8 cellular contexts compared by ENCODE assay signal in the genomic region with DNA sequence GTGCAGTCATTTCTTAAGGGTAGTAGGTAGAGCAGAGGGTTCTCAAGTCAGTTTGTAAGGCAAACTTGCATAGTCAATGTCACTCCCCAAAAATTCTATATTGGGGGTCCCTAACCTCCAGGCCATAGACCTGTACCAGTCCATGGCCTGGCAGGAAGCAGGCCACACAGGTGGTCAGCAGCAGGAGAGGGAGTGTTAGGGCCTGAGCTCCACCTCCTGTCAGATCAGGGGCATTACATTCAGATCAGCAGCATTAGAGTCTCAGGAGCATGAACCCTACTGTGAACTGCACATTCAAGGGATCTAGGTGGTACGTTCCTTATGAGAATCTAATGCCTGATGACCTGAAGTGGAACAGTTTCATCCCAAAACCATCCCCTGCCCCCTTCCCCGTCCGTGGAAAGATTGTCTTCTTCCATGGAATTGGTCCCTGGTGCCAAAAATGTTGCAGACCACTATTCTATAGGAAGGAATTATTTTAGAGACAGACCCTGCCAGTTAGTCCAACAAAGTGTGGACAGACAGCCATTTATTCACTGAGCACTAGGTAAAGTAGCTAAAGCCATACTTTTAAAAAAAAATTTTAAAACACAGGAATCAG. TPM values are rescaled to one million over a fixed set of nuclear protein-coding genes. Genes with fewer than 3 reads are reported as not detected.
DNase-seq lines count a peak whose midpoint lies in the region; ATAC-seq and TF ChIP-seq lines count a peak whose summit lies in the region.

No MANE protein-coding gene starts in this region.

- peaks cover 35% of the 10 kb centered on the region for H3K36me3 Mint-ChIP-seq in activated CD4-positive, alpha-beta T cell treated with anti-CD3 and anti-CD28 coated beads for 36 hours (ENCODE audit: low read depth)
- H3K36me3 Mint-ChIP-seq in HFFc6 (ENCODE audit: low read depth): peaks cover 10% of the 10 kb centered on the region
- peaks cover 51% of the 10 kb centered on the region for H3K36me3 Mint-ChIP-seq in brain

- DNase-seq in activated CD4-positive, alpha-beta T cell treated with anti-CD3 and anti-CD28 coated beads for 36 hours: peak; percentile 39
- no peak for DNase-seq in activated CD4-positive, alpha-beta T cell treated with anti-CD3 and anti-CD28 coated beads for 4 hours
- peak; percentile 32 for DNase-seq in HFFc6
- DNase-seq in NCI-H2227 treated with DMSO at 0.1 percent for 48 hours (lab: John Stamatoyannopoulos, UW): peak; percentile 19
- DNase-seq in left lobe of liver (ENCODE audit: low spot score): no peak
- DNase-seq in NCI-H187 (lab: John Stamatoyannopoulos, UW): no peak
- no peak for DNase-seq in hypothalamus (lab: John Stamatoyannopoulos, UW)

- no peaks in the 10 kb centered on the region for H3K27me3 Mint-ChIP-seq in activated CD4-positive, alpha-beta T cell treated with anti-CD3 and anti-CD28 coated beads for 36 hours
- 0 out of 2 replicates have a peak, but pooled peaks cover 2% of the 10 kb centered on the region for H3K27me3 Mint-ChIP-seq in HFFc6 (ENCODE audit: insufficient read depth)
- H3K27me3 Mint-ChIP-seq in brain: no peaks in the 10 kb centered on the region

- CTCF ChIA-PET in activated CD4-positive, alpha-beta T cell treated with anti-CD3 and anti-CD28 coated beads for 36 hours (lab: Charles Lee): interaction anchor here (0.5 to 1.3 kb wide), 4 partner anchors 32 to 212 kb away, joined by 3 to 4 read pairs (median 3); no protein-coding TSS in a partner anchor

- no peaks in the 10 kb centered on the region for H3K9me3 Mint-ChIP-seq in activated CD4-positive, alpha-beta T cell treated with anti-CD3 and anti-CD28 coated beads for 36 hours (ENCODE audit: low read depth)
- H3K9me3 Mint-ChIP-seq in HFFc6 (no peaks in the 10 kb centered on the region), brain (no peaks in the 10 kb centered on the region)

- H3K27ac Mint-ChIP-seq in activated CD4-positive, alpha-beta T cell treated with anti-CD3 and anti-CD28 coated beads for 36 hours: no peak overlapping the region
- H3K27ac Mint-ChIP-seq in HFFc6: no peak overlapping the region
- no peak overlapping the region for H3K27ac Mint-ChIP-seq in brain

- intact Hi-C loops in activated CD4-positive, alpha-beta T cell treated with anti-CD3 and anti-CD28 coated beads for 36 hours (cut with DNase I, micrococcal nuclease): loop anchor here (2.0 to 10.0 kb wide), 3 partner anchors 157 to 607 kb away; a partner anchor contains a TSS

- TF ChIP-seq CTCF in HFFc6 (IDR thresholded peaks at IDR 0.05) (peak; percentile 80), brain (conservative IDR thresholded peaks at IDR 0.05) (peak; percentile 59 to 76)

- POLR2A ChIA-PET in activated CD4-positive, alpha-beta T cell treated with anti-CD3 and anti-CD28 coated beads for 36 hours (lab: Charles Lee): no interaction called here

- H3K4me3 Mint-ChIP-seq in activated CD4-positive, alpha-beta T cell treated with anti-CD3 and anti-CD28 coated beads for 36 hours: no peak overlapping the region
- H3K4me3 Mint-ChIP-seq in HFFc6 (no peak overlapping the region), brain (peak overlapping the region in 1 of 5 experiments; percentile 57)

- ATAC-seq in activated CD4-positive, alpha-beta T cell treated with anti-CD3 and anti-CD28 coated beads for 36 hours: peak; percentile 69
- ATAC-seq in left lobe of liver: peak; percentile 93

- H3K4me1 Mint-ChIP-seq in activated CD4-positive, alpha-beta T cell treated with anti-CD3 and anti-CD28 coated beads for 36 hours: peaks cover 30% of the 10 kb centered on the region
- H3K4me1 Mint-ChIP-seq in HFFc6 (ENCODE audit: low read depth): peaks cover 26% of the 10 kb centered on the region
- peaks cover 23% of the 10 kb centered on the region for H3K4me1 Mint-ChIP-seq in brain

RNA-seq across cellular contexts. Expression of a gene that starts 6.7 kb away (rescaled TPM):
- 10 to 100 TPM; 17.7 to 33.2 TPM for total RNA-seq in activated CD4-positive, alpha-beta T cell treated with anti-CD3 and anti-CD28 coated beads for 36 hours
- 10 to 100 TPM; 12.5 to 16.9 (median 15.7) TPM for total RNA-seq in HFFc6 (2021; fragmentation: NEBNext Ultra II Directional; extraction: Animal tissue kit (Norgen Biotek cat#: 25700))
- polyA plus RNA-seq in brain (ENCODE audit: insufficient read depth, low read depth, low replicate concordance): 28.3 TPM
- 21.2 TPM for total RNA-seq in left lobe of liver

RNA-seq across cellular contexts. Expression of a gene that starts 6.8 kb away (rescaled TPM):
- total RNA-seq in activated CD4-positive, alpha-beta T cell treated with anti-CD3 and anti-CD28 coated beads for 36 hours: 10 to 100 TPM; 21.1 to 31.4 TPM
- total RNA-seq in HFFc6 (2021; fragmentation: NEBNext Ultra II Directional; extraction: Animal tissue kit (Norgen Biotek cat#: 25700)): 10 to 100 TPM; 38.3 to 43.2 (median 41.6) TPM
- polyA plus RNA-seq in brain (ENCODE audit: insufficient read depth, low read depth, low replicate concordance): 28.5 TPM
- total RNA-seq in left lobe of liver: 18.3 TPM

Comparison
In these comparisons a context has a peak if more than half of its experiments do, and no peak if none do; other contexts are left out.
1. DNase-seq: peak in activated CD4-positive, alpha-beta T cell treated with anti-CD3 and anti-CD28 coated beads for 36 hours (single experiment), HFFc6 (single experiment) and NCI-H2227 treated with DMSO at 0.1 percent for 48 hours (single experiment); none in activated CD4-positive, alpha-beta T cell treated with anti-CD3 and anti-CD28 coated beads for 4 hours (0 of 2), left lobe of liver (single experiment), NCI-H187 (0 of 2) and hypothalamus (0 of 51).